ENCODE assay signal across 1 cellular context in the genomic region with DNA sequence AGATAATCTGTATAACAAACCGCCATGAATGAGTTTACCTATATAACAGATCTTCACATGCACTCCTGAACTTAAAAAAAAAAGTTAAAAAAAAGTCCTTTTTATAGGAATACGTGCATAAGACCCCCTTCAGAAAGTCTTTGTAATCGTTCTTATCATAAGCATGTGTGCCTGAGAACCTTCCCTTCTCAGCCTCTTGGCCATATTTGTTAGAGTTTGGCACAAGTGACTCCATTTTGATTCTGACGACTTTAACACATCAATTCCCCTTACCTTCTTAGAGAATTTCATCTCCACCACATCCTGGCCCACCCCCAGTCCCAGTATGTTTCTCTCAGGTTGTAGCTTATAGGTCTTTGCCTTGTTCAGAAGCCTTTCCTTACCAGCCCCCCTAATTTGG.
TF ChIP-seq lines count a peak whose summit lies in the region.

No MANE protein-coding gene starts in this region.

TF ChIP-seq in SK-N-SH, 30 proteins besides CTCF, POLR2A, EP300 and RAD21 (continued from another document):
- TF ChIP-seq RFX5 (IDR thresholded peaks at IDR 0.05; ENCODE audit: low read length) (no peak), USF2 (IDR thresholded peaks at IDR 0.05; ENCODE audit: borderline replicate concordance, low read depth, low read length) (no peak), POLR2AphosphoS5 (IDR thresholded peaks at IDR 0.05; ENCODE audit: low read depth, low read length) (no peak), MXI1 (IDR thresholded peaks at IDR 0.05; ENCODE audit: low read depth, low read length) (no peak), GATA2 (CRISPR knock-in tag; IDR thresholded peaks at IDR 0.05) (no peak), TEAD4 (IDR thresholded peaks at IDR 0.05; ENCODE audit: borderline replicate concordance, insufficient read depth) (no peak), GABPA (IDR thresholded peaks at IDR 0.05; ENCODE audit: low read depth) (no peak), ELF1 (IDR thresholded peaks at IDR 0.05) (no peak), NRF1 (IDR thresholded peaks at IDR 0.05; ENCODE audit: low read depth, low read length) (no peak), FOXJ3 (CRISPR knock-in tag; IDR thresholded peaks at IDR 0.05) (no peak), TAF1 (IDR thresholded peaks at IDR 0.05; ENCODE audit: borderline replicate concordance, low read depth, low read length) (no peak), SMC3 (IDR thresholded peaks at IDR 0.05; ENCODE audit: low read depth, low read length) (no peak), RXRA (IDR thresholded peaks at IDR 0.05; ENCODE audit: borderline replicate concordance, low read depth) (no peak), RCOR1 (IDR thresholded peaks at IDR 0.05; ENCODE audit: low read length) (no peak), NFIC (IDR thresholded peaks at IDR 0.05; ENCODE audit: borderline replicate concordance) (no peak)
- TF ChIP-seq, protein P1, sequence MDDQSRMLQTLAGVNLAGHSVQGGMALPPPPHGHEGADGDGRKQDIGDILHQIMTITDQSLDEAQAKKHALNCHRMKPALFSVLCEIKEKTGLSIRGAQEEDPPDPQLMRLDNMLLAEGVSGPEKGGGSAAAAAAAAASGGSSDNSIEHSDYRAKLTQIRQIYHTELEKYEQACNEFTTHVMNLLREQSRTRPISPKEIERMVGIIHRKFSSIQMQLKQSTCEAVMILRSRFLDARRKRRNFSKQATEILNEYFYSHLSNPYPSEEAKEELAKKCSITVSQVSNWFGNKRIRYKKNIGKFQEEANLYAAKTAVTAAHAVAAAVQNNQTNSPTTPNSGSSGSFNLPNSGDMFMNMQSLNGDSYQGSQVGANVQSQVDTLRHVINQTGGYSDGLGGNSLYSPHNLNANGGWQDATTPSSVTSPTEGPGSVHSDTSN (IDR thresholded peaks at IDR 0.05) = no peak
